In genomic region chr13:45341799-45342584, GRCh38 we compare ENCODE assay signal across 8 cellular contexts. TPM values are rescaled to one million over a fixed set of nuclear protein-coding genes. Genes with fewer than 3 reads are reported as not detected.
DNase-seq lines count a peak whose midpoint lies in the region; TF ChIP-seq lines count a peak whose summit lies in the region.

No MANE protein-coding gene starts in this region.

- H3K27me3 Mint-ChIP-seq in MCF 10A (ENCODE audit: insufficient read depth, unreplicated experiment) = no peaks in the 10 kb centered on the region

- H3K9me3 ChIP-seq in ES-I3 (ENCODE audit: control insufficient read depth, insufficient read depth, low read length) (no peaks in the 10 kb centered on the region), stomach smooth muscle (ENCODE audit: control insufficient read depth in 2 of 2, low read length in 2 of 2) (no peaks in the 10 kb centered on the region)

- H3K4me3 ChIP-seq in stomach smooth muscle (ENCODE audit: low read length in 2 of 2) = peak overlapping the region; percentile 91

- intact Hi-C loops in MCF 10A (cut with micrococcal nuclease) = loop anchor here (1.0 kb wide), 1 partner anchor 25 kb away; no protein-coding TSS in a partner anchor

- CTCF ChIA-PET in MCF 10A (lab: Yijun Ruan, JAX) = interaction anchor here (0.5 to 2.0 kb wide), 12 partner anchors 8 to 859 kb away, joined by 3 to 6 read pairs (median 4); no protein-coding TSS in a partner anchor

- H3K36me3 Mint-ChIP-seq in MCF 10A (ENCODE audit: insufficient read depth, unreplicated experiment) = peaks cover 82% of the 10 kb centered on the region

- POLR2A ChIA-PET in MCF 10A (lab: Yijun Ruan, JAX) = interaction anchor here (0.5 to 5.2 kb wide), 39 partner anchors 9 to 629 kb away, joined by 3 to 104 read pairs (median 5); partner anchors contain the start of genes COG3, GTF2F2 and SLC25A30

- no peaks in the 10 kb centered on the region for H3K27me3 ChIP-seq in stomach smooth muscle (ENCODE audit: control insufficient read depth in 1 of 2, insufficient read depth in 2 of 2, low read length in 2 of 2)

- H3K27ac Mint-ChIP-seq in MCF 10A (ENCODE audit: low read depth, unreplicated experiment) = peak overlapping the region; percentile 95

- H3K27ac ChIP-seq in stomach smooth muscle (ENCODE audit: low read length) = peak overlapping the region; percentile 100

- peaks cover 20% of the 10 kb centered on the region for H3K4me1 Mint-ChIP-seq in MCF 10A (ENCODE audit: insufficient read depth, unreplicated experiment)

- H3K9me3 Mint-ChIP-seq in MCF 10A (ENCODE audit: unreplicated experiment) = no peaks in the 10 kb centered on the region

- DNase-seq in NCI-H748 (lab: John Stamatoyannopoulos, UW; ENCODE audit: unreplicated experiment) (peak; percentile 66), MCF 10A (ENCODE audit: unreplicated experiment) (peak; percentile 80), kidney glomerular epithelial cell (lab: John Stamatoyannopoulos, UW) (peak; percentile 70), NCI-H128 (lab: John Stamatoyannopoulos, UW; ENCODE audit: unreplicated experiment) (no peak), DMS153 (lab: John Stamatoyannopoulos, UW) (no peak)
- no peak for DNase-seq in stimulated activated CD8-positive, alpha-beta memory T cell treated with anti-CD3 and anti-CD28 coated beads, Interleukin-4, amount 100 ng/mL, for 48 hours

- H3K4me1 ChIP-seq in ES-I3 (ENCODE audit: insufficient read depth, low read length) (peaks cover 11% of the 10 kb centered on the region; the same call in 1 of the 2 replicates), stomach smooth muscle (ENCODE audit: control insufficient read depth, insufficient read depth, low read length) (peaks cover 28% of the 10 kb centered on the region)

- BruUV-seq in MCF 10A (replicated peaks; lab: Mats Ljungman, UMichigan) = TSS peak; percentile 77

- H3K36me3 ChIP-seq in ES-I3 (ENCODE audit: insufficient read depth, low read length) = peaks cover 24% of the 10 kb centered on the region
- H3K36me3 ChIP-seq in stomach smooth muscle (ENCODE audit: control insufficient read depth in 2 of 2, insufficient read depth in 2 of 2, low read length in 2 of 2) = peaks cover 17 to 35% of the 10 kb centered on the region in 2 donors

- peak overlapping the region; percentile 98 for H3K9ac ChIP-seq in ES-I3 (ENCODE audit: low read depth, low read length)
- peak overlapping the region; percentile 89 to 96 for H3K9ac ChIP-seq in stomach smooth muscle (ENCODE audit: low read length in 2 of 2)

- no peak for TF ChIP-seq CTCF in MCF 10A (IDR thresholded peaks at IDR 0.05; ENCODE audit: unreplicated experiment)

- H3K4me3 Mint-ChIP-seq in MCF 10A (ENCODE audit: unreplicated experiment) = peak overlapping the region; percentile 89

RNA-seq across cellular contexts. Expression of gene TPT1, which starts 1.0 kb away (rescaled TPM):
- total RNA-seq in MCF 10A (2022) = 4,896 and 5,827 TPM in 2 replicates

Comparison
In these comparisons a context has a peak if more than half of its experiments do, and no peak if none do; other contexts are left out.
1. DNase-seq: peak in NCI-H748 (single experiment), MCF 10A (single experiment) and kidney glomerular epithelial cell (single experiment); none in NCI-H128 (single experiment), stimulated activated CD8-positive, alpha-beta memory T cell treated with anti-CD3 and anti-CD28 coated beads, Interleukin-4, amount 100 ng/mL, for 48 hours (single experiment) and DMS153 (single experiment).